ENCODE assay signal across 1 cellular context in the genomic region with DNA sequence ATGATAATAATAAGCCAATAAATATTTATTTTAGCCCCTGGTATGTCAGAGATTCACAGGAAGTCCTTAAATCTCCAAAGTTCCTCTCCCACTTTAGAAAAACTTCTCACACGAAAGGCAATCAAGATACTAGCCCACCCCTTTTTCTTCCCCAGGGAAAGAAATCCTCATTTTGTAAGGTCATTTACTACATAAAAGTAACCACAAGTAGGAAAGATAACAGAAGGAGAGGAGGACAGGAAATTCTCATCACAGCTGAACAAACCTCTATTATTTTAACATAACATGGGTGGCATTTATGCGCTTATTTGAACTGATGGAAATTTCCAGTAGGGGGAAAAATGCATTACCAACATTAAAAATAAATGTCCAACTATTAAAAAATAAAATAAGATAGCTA.
TF ChIP-seq lines count a peak whose summit lies in the region.

No MANE protein-coding gene starts in this region.

TF ChIP-seq in HepG2, 621 proteins besides CTCF, POLR2A, EP300 and RAD21:
- TF ChIP-seq, protein P1, sequence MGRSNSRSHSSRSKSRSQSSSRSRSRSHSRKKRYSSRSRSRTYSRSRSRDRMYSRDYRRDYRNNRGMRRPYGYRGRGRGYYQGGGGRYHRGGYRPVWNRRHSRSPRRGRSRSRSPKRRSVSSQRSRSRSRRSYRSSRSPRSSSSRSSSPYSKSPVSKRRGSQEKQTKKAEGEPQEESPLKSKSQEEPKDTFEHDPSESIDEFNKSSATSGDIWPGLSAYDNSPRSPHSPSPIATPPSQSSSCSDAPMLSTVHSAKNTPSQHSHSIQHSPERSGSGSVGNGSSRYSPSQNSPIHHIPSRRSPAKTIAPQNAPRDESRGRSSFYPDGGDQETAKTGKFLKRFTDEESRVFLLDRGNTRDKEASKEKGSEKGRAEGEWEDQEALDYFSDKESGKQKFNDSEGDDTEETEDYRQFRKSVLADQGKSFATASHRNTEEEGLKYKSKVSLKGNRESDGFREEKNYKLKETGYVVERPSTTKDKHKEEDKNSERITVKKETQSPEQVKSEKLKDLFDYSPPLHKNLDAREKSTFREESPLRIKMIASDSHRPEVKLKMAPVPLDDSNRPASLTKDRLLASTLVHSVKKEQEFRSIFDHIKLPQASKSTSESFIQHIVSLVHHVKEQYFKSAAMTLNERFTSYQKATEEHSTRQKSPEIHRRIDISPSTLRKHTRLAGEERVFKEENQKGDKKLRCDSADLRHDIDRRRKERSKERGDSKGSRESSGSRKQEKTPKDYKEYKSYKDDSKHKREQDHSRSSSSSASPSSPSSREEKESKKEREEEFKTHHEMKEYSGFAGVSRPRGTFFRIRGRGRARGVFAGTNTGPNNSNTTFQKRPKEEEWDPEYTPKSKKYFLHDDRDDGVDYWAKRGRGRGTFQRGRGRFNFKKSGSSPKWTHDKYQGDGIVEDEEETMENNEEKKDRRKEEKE (IDR thresholded peaks at IDR 0.05) = no peak
- TF ChIP-seq ZNF761 (CRISPR knock-in tag; conservative IDR thresholded peaks at IDR 0.05) = no peak
- TF ChIP-seq, protein P2, sequence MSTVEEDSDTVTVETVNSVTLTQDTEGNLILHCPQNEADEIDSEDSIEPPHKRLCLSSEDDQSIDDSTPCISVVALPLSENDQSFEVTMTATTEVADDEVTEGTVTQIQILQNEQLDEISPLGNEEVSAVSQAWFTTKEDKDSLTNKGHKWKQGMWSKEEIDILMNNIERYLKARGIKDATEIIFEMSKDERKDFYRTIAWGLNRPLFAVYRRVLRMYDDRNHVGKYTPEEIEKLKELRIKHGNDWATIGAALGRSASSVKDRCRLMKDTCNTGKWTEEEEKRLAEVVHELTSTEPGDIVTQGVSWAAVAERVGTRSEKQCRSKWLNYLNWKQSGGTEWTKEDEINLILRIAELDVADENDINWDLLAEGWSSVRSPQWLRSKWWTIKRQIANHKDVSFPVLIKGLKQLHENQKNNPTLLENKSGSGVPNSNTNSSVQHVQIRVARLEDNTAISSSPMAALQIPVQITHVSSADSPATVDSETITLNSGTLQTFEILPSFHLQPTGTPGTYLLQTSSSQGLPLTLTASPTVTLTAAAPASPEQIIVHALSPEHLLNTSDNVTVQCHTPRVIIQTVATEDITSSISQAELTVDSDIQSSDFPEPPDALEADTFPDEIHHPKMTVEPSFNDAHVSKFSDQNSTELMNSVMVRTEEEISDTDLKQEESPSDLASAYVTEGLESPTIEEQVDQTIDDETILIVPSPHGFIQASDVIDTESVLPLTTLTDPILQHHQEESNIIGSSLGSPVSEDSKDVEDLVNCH (CRISPR knock-in tag; IDR thresholded peaks at IDR 0.05) = no peak
- TF ChIP-seq, protein P3, sequence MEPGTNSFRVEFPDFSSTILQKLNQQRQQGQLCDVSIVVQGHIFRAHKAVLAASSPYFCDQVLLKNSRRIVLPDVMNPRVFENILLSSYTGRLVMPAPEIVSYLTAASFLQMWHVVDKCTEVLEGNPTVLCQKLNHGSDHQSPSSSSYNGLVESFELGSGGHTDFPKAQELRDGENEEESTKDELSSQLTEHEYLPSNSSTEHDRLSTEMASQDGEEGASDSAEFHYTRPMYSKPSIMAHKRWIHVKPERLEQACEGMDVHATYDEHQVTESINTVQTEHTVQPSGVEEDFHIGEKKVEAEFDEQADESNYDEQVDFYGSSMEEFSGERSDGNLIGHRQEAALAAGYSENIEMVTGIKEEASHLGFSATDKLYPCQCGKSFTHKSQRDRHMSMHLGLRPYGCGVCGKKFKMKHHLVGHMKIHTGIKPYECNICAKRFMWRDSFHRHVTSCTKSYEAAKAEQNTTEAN (CRISPR knock-in tag; conservative IDR thresholded peaks at IDR 0.05) = no peak
- TF ChIP-seq AHR (CRISPR knock-in tag; IDR thresholded peaks at IDR 0.05) = no peak
- TF ChIP-seq, protein P4, sequence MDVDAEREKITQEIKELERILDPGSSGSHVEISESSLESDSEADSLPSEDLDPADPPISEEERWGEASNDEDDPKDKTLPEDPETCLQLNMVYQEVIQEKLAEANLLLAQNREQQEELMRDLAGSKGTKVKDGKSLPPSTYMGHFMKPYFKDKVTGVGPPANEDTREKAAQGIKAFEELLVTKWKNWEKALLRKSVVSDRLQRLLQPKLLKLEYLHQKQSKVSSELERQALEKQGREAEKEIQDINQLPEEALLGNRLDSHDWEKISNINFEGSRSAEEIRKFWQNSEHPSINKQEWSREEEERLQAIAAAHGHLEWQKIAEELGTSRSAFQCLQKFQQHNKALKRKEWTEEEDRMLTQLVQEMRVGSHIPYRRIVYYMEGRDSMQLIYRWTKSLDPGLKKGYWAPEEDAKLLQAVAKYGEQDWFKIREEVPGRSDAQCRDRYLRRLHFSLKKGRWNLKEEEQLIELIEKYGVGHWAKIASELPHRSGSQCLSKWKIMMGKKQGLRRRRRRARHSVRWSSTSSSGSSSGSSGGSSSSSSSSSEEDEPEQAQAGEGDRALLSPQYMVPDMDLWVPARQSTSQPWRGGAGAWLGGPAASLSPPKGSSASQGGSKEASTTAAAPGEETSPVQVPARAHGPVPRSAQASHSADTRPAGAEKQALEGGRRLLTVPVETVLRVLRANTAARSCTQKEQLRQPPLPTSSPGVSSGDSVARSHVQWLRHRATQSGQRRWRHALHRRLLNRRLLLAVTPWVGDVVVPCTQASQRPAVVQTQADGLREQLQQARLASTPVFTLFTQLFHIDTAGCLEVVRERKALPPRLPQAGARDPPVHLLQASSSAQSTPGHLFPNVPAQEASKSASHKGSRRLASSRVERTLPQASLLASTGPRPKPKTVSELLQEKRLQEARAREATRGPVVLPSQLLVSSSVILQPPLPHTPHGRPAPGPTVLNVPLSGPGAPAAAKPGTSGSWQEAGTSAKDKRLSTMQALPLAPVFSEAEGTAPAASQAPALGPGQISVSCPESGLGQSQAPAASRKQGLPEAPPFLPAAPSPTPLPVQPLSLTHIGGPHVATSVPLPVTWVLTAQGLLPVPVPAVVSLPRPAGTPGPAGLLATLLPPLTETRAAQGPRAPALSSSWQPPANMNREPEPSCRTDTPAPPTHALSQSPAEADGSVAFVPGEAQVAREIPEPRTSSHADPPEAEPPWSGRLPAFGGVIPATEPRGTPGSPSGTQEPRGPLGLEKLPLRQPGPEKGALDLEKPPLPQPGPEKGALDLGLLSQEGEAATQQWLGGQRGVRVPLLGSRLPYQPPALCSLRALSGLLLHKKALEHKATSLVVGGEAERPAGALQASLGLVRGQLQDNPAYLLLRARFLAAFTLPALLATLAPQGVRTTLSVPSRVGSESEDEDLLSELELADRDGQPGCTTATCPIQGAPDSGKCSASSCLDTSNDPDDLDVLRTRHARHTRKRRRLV (CRISPR knock-in tag; IDR thresholded peaks at IDR 0.05) = no peak
- TF ChIP-seq ONECUT2 (CRISPR knock-in tag; IDR thresholded peaks at IDR 0.05) = no peak
- TF ChIP-seq SMAD9 (CRISPR knock-in tag; IDR thresholded peaks at IDR 0.05) = no peak
- TF ChIP-seq ZNF775 (CRISPR knock-in tag; IDR thresholded peaks at IDR 0.05; ENCODE audit: borderline replicate concordance) = no peak
- TF ChIP-seq, protein P5, sequence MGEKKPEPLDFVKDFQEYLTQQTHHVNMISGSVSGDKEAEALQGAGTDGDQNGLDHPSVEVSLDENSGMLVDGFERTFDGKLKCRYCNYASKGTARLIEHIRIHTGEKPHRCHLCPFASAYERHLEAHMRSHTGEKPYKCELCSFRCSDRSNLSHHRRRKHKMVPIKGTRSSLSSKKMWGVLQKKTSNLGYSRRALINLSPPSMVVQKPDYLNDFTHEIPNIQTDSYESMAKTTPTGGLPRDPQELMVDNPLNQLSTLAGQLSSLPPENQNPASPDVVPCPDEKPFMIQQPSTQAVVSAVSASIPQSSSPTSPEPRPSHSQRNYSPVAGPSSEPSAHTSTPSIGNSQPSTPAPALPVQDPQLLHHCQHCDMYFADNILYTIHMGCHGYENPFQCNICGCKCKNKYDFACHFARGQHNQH (CRISPR knock-in tag; IDR thresholded peaks at IDR 0.05) = no peak
- TF ChIP-seq ZSCAN31 (CRISPR knock-in tag; IDR thresholded peaks at IDR 0.05; ENCODE audit: low read depth) = no peak
- TF ChIP-seq, protein P6, sequence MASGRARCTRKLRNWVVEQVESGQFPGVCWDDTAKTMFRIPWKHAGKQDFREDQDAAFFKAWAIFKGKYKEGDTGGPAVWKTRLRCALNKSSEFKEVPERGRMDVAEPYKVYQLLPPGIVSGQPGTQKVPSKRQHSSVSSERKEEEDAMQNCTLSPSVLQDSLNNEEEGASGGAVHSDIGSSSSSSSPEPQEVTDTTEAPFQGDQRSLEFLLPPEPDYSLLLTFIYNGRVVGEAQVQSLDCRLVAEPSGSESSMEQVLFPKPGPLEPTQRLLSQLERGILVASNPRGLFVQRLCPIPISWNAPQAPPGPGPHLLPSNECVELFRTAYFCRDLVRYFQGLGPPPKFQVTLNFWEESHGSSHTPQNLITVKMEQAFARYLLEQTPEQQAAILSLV (CRISPR knock-in tag; IDR thresholded peaks at IDR 0.05; ENCODE audit: borderline replicate concordance) = no peak
- no peak for TF ChIP-seq ZNF33B (CRISPR knock-in tag; IDR thresholded peaks at IDR 0.05)
- TF ChIP-seq, protein P7, sequence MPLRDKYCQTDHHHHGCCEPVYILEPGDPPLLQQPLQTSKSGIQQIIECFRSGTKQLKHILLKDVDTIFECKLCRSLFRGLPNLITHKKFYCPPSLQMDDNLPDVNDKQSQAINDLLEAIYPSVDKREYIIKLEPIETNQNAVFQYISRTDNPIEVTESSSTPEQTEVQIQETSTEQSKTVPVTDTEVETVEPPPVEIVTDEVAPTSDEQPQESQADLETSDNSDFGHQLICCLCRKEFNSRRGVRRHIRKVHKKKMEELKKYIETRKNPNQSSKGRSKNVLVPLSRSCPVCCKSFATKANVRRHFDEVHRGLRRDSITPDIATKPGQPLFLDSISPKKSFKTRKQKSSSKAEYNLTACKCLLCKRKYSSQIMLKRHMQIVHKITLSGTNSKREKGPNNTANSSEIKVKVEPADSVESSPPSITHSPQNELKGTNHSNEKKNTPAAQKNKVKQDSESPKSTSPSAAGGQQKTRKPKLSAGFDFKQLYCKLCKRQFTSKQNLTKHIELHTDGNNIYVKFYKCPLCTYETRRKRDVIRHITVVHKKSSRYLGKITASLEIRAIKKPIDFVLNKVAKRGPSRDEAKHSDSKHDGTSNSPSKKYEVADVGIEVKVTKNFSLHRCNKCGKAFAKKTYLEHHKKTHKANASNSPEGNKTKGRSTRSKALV (CRISPR knock-in tag; IDR thresholded peaks at IDR 0.05) = no peak
- no peak for TF ChIP-seq ZKSCAN5 (CRISPR knock-in tag; IDR thresholded peaks at IDR 0.05)
- TF ChIP-seq, protein P8, sequence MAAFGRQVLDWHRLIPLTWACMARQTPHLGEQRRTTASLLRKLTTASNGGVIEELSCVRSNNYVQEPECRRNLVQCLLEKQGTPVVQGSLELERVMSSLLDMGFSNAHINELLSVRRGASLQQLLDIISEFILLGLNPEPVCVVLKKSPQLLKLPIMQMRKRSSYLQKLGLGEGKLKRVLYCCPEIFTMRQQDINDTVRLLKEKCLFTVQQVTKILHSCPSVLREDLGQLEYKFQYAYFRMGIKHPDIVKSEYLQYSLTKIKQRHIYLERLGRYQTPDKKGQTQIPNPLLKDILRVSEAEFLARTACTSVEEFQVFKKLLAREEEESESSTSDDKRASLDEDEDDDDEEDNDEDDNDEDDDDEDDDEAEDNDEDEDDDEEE (CRISPR knock-in tag; IDR thresholded peaks at IDR 0.05) = no peak
- TF ChIP-seq ZNF264 (CRISPR knock-in tag; IDR thresholded peaks at IDR 0.05) = no peak
- TF ChIP-seq ZC3H4 (CRISPR knock-in tag; IDR thresholded peaks at IDR 0.05; ENCODE audit: borderline replicate concordance) = no peak
- TF ChIP-seq CHD2 (IDR thresholded peaks at IDR 0.05; ENCODE audit: low read depth, low read length) = no peak
- TF ChIP-seq ZBTB7A (CRISPR knock-in tag; IDR thresholded peaks at IDR 0.05) = no peak
